ENCODE assay signal across 8 cellular contexts in genomic region chr10:101816913-101817541, GRCh38. TPM values are rescaled to one million over a fixed set of nuclear protein-coding genes. Genes with fewer than 3 reads are reported as not detected.
A peak's percentile ranks its signal among the peaks of the same experiment; 100 is the strongest.
DNase-seq lines count a peak whose midpoint lies in the region; ATAC-seq and TF ChIP-seq lines count a peak whose summit lies in the region.

No MANE protein-coding gene starts in this region.

- H3K9ac ChIP-seq in Karpas-422 (ENCODE audit: low read length), result peak overlapping the region; percentile 86

- H3K4me1 Mint-ChIP-seq in CD14-positive monocyte, result peaks cover 46% of the 10 kb centered on the region
- peaks cover 65% of the 10 kb centered on the region for H3K4me1 Mint-ChIP-seq in nephron progenitor cell

- TF ChIP-seq CTCF in CD14-positive monocyte (IDR thresholded peaks at IDR 0.05), result no peak
- no peak for TF ChIP-seq CTCF in coronary artery (IDR thresholded peaks at IDR 0.05)
- no peak for TF ChIP-seq CTCF in nephron progenitor cell (IDR thresholded peaks at IDR 0.05)

- no peaks in the 10 kb centered on the region for H3K27me3 ChIP-seq in Karpas-422 (ENCODE audit: low read length)

- H3K27ac ChIP-seq in Karpas-422 (ENCODE audit: low read length) (peak overlapping the region; percentile 73), coronary artery (peak overlapping the region; percentile 98 to 99)

- no peak overlapping the region for H2AFZ ChIP-seq in Karpas-422 (ENCODE audit: low read length)

- DNase-seq in CD14-positive monocyte (ENCODE audit: low spot score), result no peak
- DNase-seq in Karpas-422, result no peak
- no peak for DNase-seq in coronary artery (ENCODE audit: low spot score)
- no peak for DNase-seq in nephron progenitor cell
- DNase-seq in islet precursor cell, result no peak

- H3K9me3 Mint-ChIP-seq in CD14-positive monocyte (no peaks in the 10 kb centered on the region), nephron progenitor cell (no peaks in the 10 kb centered on the region)

- no peaks in the 10 kb centered on the region for H3K9me2 ChIP-seq in Karpas-422 (replicated peaks; ENCODE audit: insufficient read depth, low read length)

- H3K27me3 Mint-ChIP-seq in CD14-positive monocyte (ENCODE audit: low read depth in 3 of 3) (no peaks in the 10 kb centered on the region), nephron progenitor cell (ENCODE audit: low read depth, poor library complexity) (no peaks in the 10 kb centered on the region)

- H3K36me3 Mint-ChIP-seq in CD14-positive monocyte (peaks cover 9 to 25% of the 10 kb centered on the region in 2 donors), nephron progenitor cell (ENCODE audit: low read depth) (peaks cover 30% of the 10 kb centered on the region)

- H3K27ac Mint-ChIP-seq in CD14-positive monocyte, result peak overlapping the region; percentile 85 to 96 (median 93)
- peak overlapping the region; percentile 99 for H3K27ac Mint-ChIP-seq in nephron progenitor cell

- peaks cover 34% of the 10 kb centered on the region for H3K4me1 ChIP-seq in Karpas-422 (ENCODE audit: low read length)

- H3K4me2 ChIP-seq in Karpas-422 (ENCODE audit: low read depth, low read length, poor library complexity, severe bottlenecking), result peak overlapping the region; percentile 93

- intact Hi-C loops in CD14-positive monocyte (cut with micrococcal nuclease), result loop anchor here in 1 of 2 donors (10.0 kb wide), 1 partner anchor 462 kb away; the partner anchor contains the start of gene BTRC

- H3K9me3 ChIP-seq in Karpas-422 (ENCODE audit: low read length), result no peaks in the 10 kb centered on the region

- H3K4me3 Mint-ChIP-seq in CD14-positive monocyte (peak overlapping the region; percentile 94 to 98), nephron progenitor cell (peak overlapping the region; percentile 92)

- peaks cover 10% of the 10 kb centered on the region; the same call in 1 of the 2 replicates for H3K36me3 ChIP-seq in Karpas-422 (ENCODE audit: insufficient read depth, low read length)

- ATAC-seq in GM19397 (IDR thresholded peaks at IDR 0.05; ENCODE audit: unreplicated experiment), result no peak
- no peak for ATAC-seq in GM19463 (IDR thresholded peaks at IDR 0.05; ENCODE audit: unreplicated experiment)
- ATAC-seq in GM21447 (IDR thresholded peaks at IDR 0.05; ENCODE audit: unreplicated experiment), result no peak

- H3K79me2 ChIP-seq in Karpas-422 (ENCODE audit: low read length), result peaks cover 60% of the 10 kb centered on the region

- peaks cover 19% of the 10 kb centered on the region; the same call in 1 of the 2 replicates for H4K20me1 ChIP-seq in Karpas-422 (ENCODE audit: insufficient read depth, low read depth, low read length)

- peak overlapping the region; percentile 78 for H3K4me3 ChIP-seq in Karpas-422 (ENCODE audit: low read length)
- H3K4me3 ChIP-seq in coronary artery, result peak overlapping the region; percentile 99

RNA-seq across cellular contexts. Expression of gene OGA, which starts 1.2 kb away (rescaled TPM):
- polyA plus RNA-seq in CD14-positive monocyte, result 10 to 100 TPM in 1 of 2 donors, 1 to 10 TPM in 1; 6.9 to 15.3 TPM
- total RNA-seq in Karpas-422 (2014; rRNA removed; shearing (Covaris generic); ENCODE audit: low replicate concordance), result 43.5 and 65.0 TPM in 2 replicates

RNA-seq across cellular contexts. Expression of gene KCNIP2, which starts 26.6 kb away (rescaled TPM):
- under 1 TPM in 1 of 2 donors, not detected in 1; 0.48 TPM for polyA plus RNA-seq in CD14-positive monocyte
- 0.61 and 2.4 TPM in 2 replicates for total RNA-seq in Karpas-422 (2014; rRNA removed; shearing (Covaris generic); ENCODE audit: low replicate concordance)

RNA-seq across cellular contexts. Expression of gene NPM3, which starts 33.8 kb away (rescaled TPM):
- polyA plus RNA-seq in CD14-positive monocyte, result 1 to 10 TPM; 1.2 to 3.8 TPM
- total RNA-seq in Karpas-422 (2014; rRNA removed; shearing (Covaris generic); ENCODE audit: low replicate concordance), result 46.1 and 113 TPM in 2 replicates

RNA-seq across cellular contexts. Expression of gene FGF8, which starts 41.1 kb away (rescaled TPM):
- not detected for polyA plus RNA-seq in CD14-positive monocyte
- 1.1 TPM in 1 of 2 replicates, not detected in the other for total RNA-seq in Karpas-422 (2014; rRNA removed; shearing (Covaris generic); ENCODE audit: low replicate concordance)
